ENCODE assay signal across 9 cellular contexts in genomic region chr18:79953921-79954651, GRCh38. TPM values are rescaled to one million over a fixed set of nuclear protein-coding genes. Genes with fewer than 3 reads are reported as not detected.
A peak's percentile ranks its signal among the peaks of the same experiment; 100 is the strongest.
DNase-seq lines count a peak whose midpoint lies in the region; ATAC-seq, FAIRE-seq and TF ChIP-seq lines count a peak whose summit lies in the region.
"Had no signal": no experiment of that assay in that cellular context is flagged by ENCODE, and none has a peak within 500 bp of the region (broad histone marks: within the 10 kb centered on the region; RNA-seq: fewer than 3 reads in every experiment).

No MANE protein-coding gene starts in this region.

- TF ChIP-seq RAD21 in HepG2 (CRISPR knock-in tag; IDR thresholded peaks at IDR 0.05), result no peak

- POLR2A ChIA-PET in HepG2 (lab: Yijun Ruan, JAX), result interaction anchor here (0.8 to 1.3 kb wide), 4 partner anchors 8 to 79 kb away, joined by 3 to 4 read pairs (median 3); no protein-coding TSS in a partner anchor
- POLR2A ChIA-PET in OCI-LY7 (lab: Charles Lee), result no interaction called here

- H3K27me3 ChIP-seq in HepG2 (ENCODE audit: control insufficient read depth in 1 of 2, insufficient read depth in 2 of 2, low read length in 2 of 2) (no peaks in the 10 kb centered on the region; a peak in 1 of 5 replicates), thyroid gland (no peaks in the 10 kb centered on the region)

- peaks cover 26% of the 10 kb centered on the region for H3K4me1 Mint-ChIP-seq in activated CD8-positive, alpha-beta memory T cell treated with anti-CD3 and anti-CD28 coated beads, Interleukin-2, amount 10 ng/mL, durations not matched to agents 7 days and 5 days

- TF ChIP-seq CTCF in HepG2 (CRISPR knock-in tag; IDR thresholded peaks at IDR 0.05) (no peak), thyroid gland (IDR thresholded peaks at IDR 0.05) (no peak), OCI-LY7 (conservative IDR thresholded peaks at IDR 0.05; ENCODE audit: low read length) (no peak)

- DNase-seq in activated CD8-positive, alpha-beta memory T cell treated with anti-CD3 and anti-CD28 coated beads for 24 hours, result peak; percentile 52
- DNase-seq in activated CD8-positive, alpha-beta memory T cell treated with anti-CD3 and anti-CD28 coated beads, Interleukin-2, amount 50 U/mL, for 4 hours, result no peak
- DNase-seq in activated CD8-positive, alpha-beta memory T cell treated with anti-CD3 and anti-CD28 coated beads, Interleukin-2, amount 10 ng/mL, durations not matched to agents 7 days and 5 days, result peak; percentile 31
- no peak for DNase-seq in HepG2 (ENCODE audit: low spot score)
- peak; percentile 87 to 89 for DNase-seq in thyroid gland
- DNase-seq in OCI-LY7 (ENCODE audit: low spot score), result no peak
- no peak for DNase-seq in NCI-H510A (lab: John Stamatoyannopoulos, UW)

- H3K4me3 Mint-ChIP-seq in activated CD8-positive, alpha-beta memory T cell treated with anti-CD3 and anti-CD28 coated beads, Interleukin-2, amount 10 ng/mL, durations not matched to agents 7 days and 5 days, result no peak overlapping the region

- WGBS in HepG2 (ENCODE audit: low lambda C conversion rate), result 86% methylated on average over 11 of the region's 11 CpGs
- 74 to 81% methylated on average over 10 to 11 of the region's 11 CpGs for WGBS in thyroid gland, 2 donors

- in situ Hi-C loops in HepG2 (cut with HindIII; ENCODE audit: extremely low pct_ligation_motif_present, low pct_unique_long_range_greater_than_20kb), result no loop called here

- ATAC-seq in activated CD8-positive, alpha-beta memory T cell treated with anti-CD3 and anti-CD28 coated beads, Interleukin-2, amount 10 ng/mL, durations not matched to agents 7 days and 5 days, result no peak
- no peak for ATAC-seq in HepG2
- no peak for ATAC-seq in HG02981 (IDR thresholded peaks at IDR 0.05; ENCODE audit: unreplicated experiment)
- ATAC-seq: Right ventricle myocardium inferior had no signal

- H3K4me1 ChIP-seq in HepG2 (ENCODE audit: insufficient read depth, low read length) (peaks cover 32% of the 10 kb centered on the region), thyroid gland (peaks cover 31 to 33% of the 10 kb centered on the region in 2 donors), OCI-LY7 (ENCODE audit: insufficient read depth, low read length, poor library complexity, severe bottlenecking) (peaks cover 17% of the 10 kb centered on the region)

- peaks cover 4% of the 10 kb centered on the region; the same call in 1 of the 2 replicates for H4K20me1 ChIP-seq in HepG2 (ENCODE audit: insufficient read depth, low read length)
- H4K20me1 ChIP-seq in OCI-LY7 (ENCODE audit: insufficient read depth, low read length), result peaks cover 5% of the 10 kb centered on the region; the same call in 1 of the 2 replicates

- CTCF ChIA-PET in activated CD8-positive, alpha-beta memory T cell treated with anti-CD3 and anti-CD28 coated beads, Interleukin-2, amount 10 ng/mL, durations not matched to agents 7 days and 5 days (lab: Charles Lee), result interaction anchor here (0.9 kb wide), 1 partner anchor 28 kb away, joined by 3 read pairs; no protein-coding TSS in a partner anchor
- CTCF ChIA-PET in HepG2 (lab: Yijun Ruan, JAX; ENCODE audit: low intra/inter-chr PET ratio, low total read pairs) (no interaction called here), OCI-LY7 (lab: Charles Lee; ENCODE audit: unreplicated experiment) (no interaction called here)

- H3K4me3 ChIP-seq in HepG2 (replicated peaks in 1 of 3; ENCODE audit: insufficient read depth in 1 of 3, low read depth in 2 of 3, low read length in 3 of 3), result no peak overlapping the region
- H3K4me3 ChIP-seq in thyroid gland (replicated peaks in 1 of 3), result no peak overlapping the region
- no peak overlapping the region for H3K4me3 ChIP-seq in OCI-LY7 (ENCODE audit: low read depth, low read length, poor library complexity, severe bottlenecking)

- H3K9me3 ChIP-seq in HepG2 (ENCODE audit: low read length) (no peaks in the 10 kb centered on the region), thyroid gland (no peaks in the 10 kb centered on the region), OCI-LY7 (ENCODE audit: low read length) (no peaks in the 10 kb centered on the region)

- intact Hi-C loops in HepG2 (cut with micrococcal nuclease; ENCODE audit: unreplicated experiment), result no loop called here
- intact Hi-C loops in thyroid gland (cut with DNase I), result no loop called here
- intact Hi-C loops in OCI-LY7 (cut with micrococcal nuclease; ENCODE audit: unreplicated experiment), result no loop called here

- H3K27ac ChIP-seq in HepG2 (ENCODE audit: extremely low read length, insufficient read depth, low read length) (peak overlapping the region; percentile 26), thyroid gland (peak overlapping the region; percentile 53 to 90 (median 82)), OCI-LY7 (ENCODE audit: low read depth, low read length, poor library complexity, severe bottlenecking) (no peak overlapping the region)

- H3K36me3 ChIP-seq in HepG2 (replicated peaks in 1 of 2; ENCODE audit: control insufficient read depth in 1 of 2, insufficient read depth in 2 of 2, low read length in 2 of 2), result no peaks in the 10 kb centered on the region; a peak in 1 of 5 replicates
- no peaks in the 10 kb centered on the region for H3K36me3 ChIP-seq in thyroid gland
- no peaks in the 10 kb centered on the region for H3K36me3 ChIP-seq in OCI-LY7 (ENCODE audit: insufficient read depth, low read length)

- no peak for FAIRE-seq in HepG2 (lab: Jason Lieb, UNC)

- no peak for TF ChIP-seq EP300 in HepG2 (IDR thresholded peaks at IDR 0.05; ENCODE audit: low read depth in 2 of 2, low read length in 2 of 2)
- TF ChIP-seq EP300 in HepG2 (CRISPR knock-in tag; IDR thresholded peaks at IDR 0.05; ENCODE audit: borderline replicate concordance), result no peak

- no peaks in the 10 kb centered on the region for H3K36me3 Mint-ChIP-seq in activated CD8-positive, alpha-beta memory T cell treated with anti-CD3 and anti-CD28 coated beads, Interleukin-2, amount 10 ng/mL, durations not matched to agents 7 days and 5 days

- no peak for TF ChIP-seq POLR2A in HepG2 (IDR thresholded peaks at IDR 0.05; ENCODE audit: insufficient read depth in 1 of 2, low read depth in 2 of 2, low read length in 2 of 2)
- TF ChIP-seq POLR2A in thyroid gland (IDR thresholded peaks at IDR 0.05), result peak in 1 of 2 donors; percentile 59

- H3K9me3 Mint-ChIP-seq in activated CD8-positive, alpha-beta memory T cell treated with anti-CD3 and anti-CD28 coated beads, Interleukin-2, amount 10 ng/mL, durations not matched to agents 7 days and 5 days (ENCODE audit: low read depth), result no peaks in the 10 kb centered on the region

- no peak overlapping the region for H3K27ac Mint-ChIP-seq in activated CD8-positive, alpha-beta memory T cell treated with anti-CD3 and anti-CD28 coated beads, Interleukin-2, amount 10 ng/mL, durations not matched to agents 7 days and 5 days

- H2AFZ ChIP-seq in HepG2 (ENCODE audit: low read length) (no peak overlapping the region), OCI-LY7 (ENCODE audit: low read length) (no peak overlapping the region)

- H3K4me2 ChIP-seq in HepG2 (ENCODE audit: low read depth, low read length) (no peak overlapping the region), OCI-LY7 (ENCODE audit: low read length) (no peak overlapping the region)

- BruUV-seq in HepG2 (replicated peaks; lab: Mats Ljungman, UMichigan), result TSS peak; percentile 36
- BruUV-seq in OCI-LY7 (replicated peaks; lab: Mats Ljungman, UMichigan), result no TSS peak

- peaks cover 18% of the 10 kb centered on the region for H3K79me2 ChIP-seq in HepG2 (ENCODE audit: insufficient read depth, low read length)
- H3K79me2 ChIP-seq in OCI-LY7 (ENCODE audit: insufficient read depth, low read depth, low read length), result no peaks in the 10 kb centered on the region

- no peak overlapping the region for H3K9ac ChIP-seq in HepG2 (ENCODE audit: insufficient read depth, low read depth, low read length)

- H3K9me2 ChIP-seq in OCI-LY7 (ENCODE audit: insufficient read depth, low read length), result no peaks in the 10 kb centered on the region

- H3K27me3 Mint-ChIP-seq in activated CD8-positive, alpha-beta memory T cell treated with anti-CD3 and anti-CD28 coated beads, Interleukin-2, amount 10 ng/mL, durations not matched to agents 7 days and 5 days, result peaks cover 13% of the 10 kb centered on the region

RNA-seq across cellular contexts. Expression of gene SLC66A2, which starts 2.6 kb away (rescaled TPM):
- 10 to 100 TPM; 23.4 TPM for total RNA-seq in activated CD8-positive, alpha-beta memory T cell treated with anti-CD3 and anti-CD28 coated beads, Interleukin-2, amount 10 ng/mL, durations not matched to agents 7 days and 5 days
- total RNA-seq in HepG2 (2016; rRNA removed; fragmentation: Illumina TruSeq; extraction: Trizol), result 30.3 and 41.9 TPM in 2 replicates
- 40.5 and 40.6 TPM in 2 replicates for total RNA-seq in HepG2 (2016; cell fraction: cytosol; rRNA removed; fragmentation: Illumina TruSeq; extraction: Trizol; ENCODE audit: low read depth)
- 29.0 and 42.7 TPM in 2 replicates for total RNA-seq in HepG2 (2016; cell fraction: insoluble cytoplasmic fraction; rRNA removed; fragmentation: Illumina TruSeq; extraction: Trizol)
- 74.6 and 79.6 TPM in 2 replicates for total RNA-seq in HepG2 (2016; cell fraction: membrane; rRNA removed; fragmentation: Illumina TruSeq; extraction: Trizol)
- 24.3 and 28.3 TPM in 2 replicates for total RNA-seq in HepG2 (2016; cell fraction: nucleus; rRNA removed; fragmentation: Illumina TruSeq; extraction: Trizol)
- polyA plus RNA-seq in HepG2 (2011; rRNA removed), result 33.5 and 62.5 TPM in 2 replicates
- 56.8 and 67.4 TPM in 2 replicates for polyA plus RNA-seq in HepG2 (2011; cell fraction: cytosol; rRNA removed)
- 84.2 and 87.0 TPM in 2 replicates for polyA plus RNA-seq in HepG2 (2011; cell fraction: nucleus; rRNA removed)
- 46.8 and 62.2 TPM in 2 replicates for polyA plus RNA-seq in HepG2 (2012)
- 45.1 and 50.9 TPM in 2 replicates for polyA plus RNA-seq in HepG2 (2016; cell fraction: cytosol; fragmentation: Illumina TruSeq; extraction: Trizol; ENCODE audit: low read depth)
- 33.6 and 33.8 TPM in 2 replicates for polyA plus RNA-seq in HepG2 (2016; cell fraction: insoluble cytoplasmic fraction; fragmentation: Illumina TruSeq; extraction: Trizol; ENCODE audit: low read depth)
- 69.1 and 69.7 TPM in 2 replicates for polyA plus RNA-seq in HepG2 (2016; cell fraction: membrane; fragmentation: Illumina TruSeq; extraction: Trizol; ENCODE audit: low read depth)
- polyA plus RNA-seq in HepG2 (2016; cell fraction: nucleus; fragmentation: Illumina TruSeq; extraction: Trizol; ENCODE audit: insufficient read depth, low read depth), result 43.3 and 46.8 TPM in 2 replicates
- 19.8 and 109 TPM in 2 replicates for polyA minus RNA-seq in HepG2 (2011; rRNA and poly(A)+ RNA removed; ENCODE audit: low replicate concordance)
- 28.8 and 32.5 TPM in 2 replicates for polyA minus RNA-seq in HepG2 (2011; cell fraction: cytosol; rRNA and poly(A)+ RNA removed)
- polyA minus RNA-seq in HepG2 (2011; cell fraction: nucleus; rRNA and poly(A)+ RNA removed), result 27.0 and 33.3 TPM in 2 replicates
- total RNA-seq in thyroid gland, result 100 to 1,000 TPM in 2 of 4 donors, 10 to 100 TPM in 2; 93.5 to 193 (median 100) TPM
- 14.5 and 16.5 TPM in 2 replicates for total RNA-seq in OCI-LY7 (2014; rRNA removed; shearing (Covaris generic))
- 15.1 and 17.9 TPM in 2 replicates for total RNA-seq in OCI-LY7 (2022)

RNA-seq across cellular contexts. Expression of gene HSBP1L1, which starts 10.4 kb away (rescaled TPM):
- 1 to 10 TPM; 1.1 to 5.0 TPM for total RNA-seq in activated CD8-positive, alpha-beta memory T cell treated with anti-CD3 and anti-CD28 coated beads, Interleukin-2, amount 10 ng/mL, durations not matched to agents 7 days and 5 days
- total RNA-seq in HepG2 (2016; rRNA removed; fragmentation: Illumina TruSeq; extraction: Trizol) (15.3 and 22.6 TPM in 2 replicates), thyroid gland (10 to 100 TPM; 25.7 to 51.8 (median 39.6) TPM), OCI-LY7 (2022) (not detected in 2 replicates)
- 28.9 and 34.1 TPM in 2 replicates for total RNA-seq in HepG2 (2016; cell fraction: cytosol; rRNA removed; fragmentation: Illumina TruSeq; extraction: Trizol; ENCODE audit: low read depth)
- total RNA-seq in HepG2 (2016; cell fraction: insoluble cytoplasmic fraction; rRNA removed; fragmentation: Illumina TruSeq; extraction: Trizol), result 13.5 and 21.2 TPM in 2 replicates
- 33.2 and 40.1 TPM in 2 replicates for total RNA-seq in HepG2 (2016; cell fraction: membrane; rRNA removed; fragmentation: Illumina TruSeq; extraction: Trizol)
- 17.7 and 20.7 TPM in 2 replicates for total RNA-seq in HepG2 (2016; cell fraction: nucleus; rRNA removed; fragmentation: Illumina TruSeq; extraction: Trizol)
- 41.2 and 45.1 TPM in 2 replicates for polyA plus RNA-seq in HepG2 (2011; rRNA removed)
- polyA plus RNA-seq in HepG2 (2011; cell fraction: cytosol; rRNA removed), result 28.0 and 28.5 TPM in 2 replicates
- polyA plus RNA-seq in HepG2 (2011; cell fraction: nucleus; rRNA removed), result 34.3 and 53.2 TPM in 2 replicates
- polyA plus RNA-seq in HepG2 (2012), result 26.1 and 32.6 TPM in 2 replicates
- polyA plus RNA-seq in HepG2 (2016; cell fraction: cytosol; fragmentation: Illumina TruSeq; extraction: Trizol; ENCODE audit: low read depth), result 36.8 and 50.0 TPM in 2 replicates
- 17.9 and 18.7 TPM in 2 replicates for polyA plus RNA-seq in HepG2 (2016; cell fraction: insoluble cytoplasmic fraction; fragmentation: Illumina TruSeq; extraction: Trizol; ENCODE audit: low read depth)
- 33.7 and 42.5 TPM in 2 replicates for polyA plus RNA-seq in HepG2 (2016; cell fraction: membrane; fragmentation: Illumina TruSeq; extraction: Trizol; ENCODE audit: low read depth)
- 68.0 and 69.5 TPM in 2 replicates for polyA plus RNA-seq in HepG2 (2016; cell fraction: nucleus; fragmentation: Illumina TruSeq; extraction: Trizol; ENCODE audit: insufficient read depth, low read depth)
- 4.1 and 8.6 TPM in 2 replicates for polyA minus RNA-seq in HepG2 (2011; rRNA and poly(A)+ RNA removed; ENCODE audit: low replicate concordance)
- 5.3 and 7.9 TPM in 2 replicates for polyA minus RNA-seq in HepG2 (2011; cell fraction: cytosol; rRNA and poly(A)+ RNA removed)
- polyA minus RNA-seq in HepG2 (2011; cell fraction: nucleus; rRNA and poly(A)+ RNA removed), result 23.3 and 28.1 TPM in 2 replicates
- not detected in 2 replicates for total RNA-seq in OCI-LY7 (2014; rRNA removed; shearing (Covaris generic))

RNA-seq across cellular contexts. Expression of gene TXNL4A, which starts 34.3 kb away (rescaled TPM):
- total RNA-seq in activated CD8-positive, alpha-beta memory T cell treated with anti-CD3 and anti-CD28 coated beads, Interleukin-2, amount 10 ng/mL, durations not matched to agents 7 days and 5 days, result 100 to 1,000 TPM; 140 to 151 TPM
- 192 and 202 TPM in 2 replicates for total RNA-seq in HepG2 (2016; rRNA removed; fragmentation: Illumina TruSeq; extraction: Trizol)
- 596 and 716 TPM in 2 replicates for total RNA-seq in HepG2 (2016; cell fraction: cytosol; rRNA removed; fragmentation: Illumina TruSeq; extraction: Trizol; ENCODE audit: low read depth)
- 185 and 204 TPM in 2 replicates for total RNA-seq in HepG2 (2016; cell fraction: insoluble cytoplasmic fraction; rRNA removed; fragmentation: Illumina TruSeq; extraction: Trizol)
- total RNA-seq in HepG2 (2016; cell fraction: membrane; rRNA removed; fragmentation: Illumina TruSeq; extraction: Trizol), result 533 and 635 TPM in 2 replicates
- total RNA-seq in HepG2 (2016; cell fraction: nucleus; rRNA removed; fragmentation: Illumina TruSeq; extraction: Trizol), result 56.2 and 79.7 TPM in 2 replicates
- 135 and 172 TPM in 2 replicates for polyA plus RNA-seq in HepG2 (2011; rRNA removed)
- polyA plus RNA-seq in HepG2 (2011; cell fraction: cytosol; rRNA removed), result 131 and 145 TPM in 2 replicates
- polyA plus RNA-seq in HepG2 (2011; cell fraction: nucleus; rRNA removed), result 32.1 and 40.2 TPM in 2 replicates
- polyA plus RNA-seq in HepG2 (2012), result 123 and 145 TPM in 2 replicates
- polyA plus RNA-seq in HepG2 (2016; cell fraction: cytosol; fragmentation: Illumina TruSeq; extraction: Trizol; ENCODE audit: low read depth), result 941 and 1,125 TPM in 2 replicates
- polyA plus RNA-seq in HepG2 (2016; cell fraction: insoluble cytoplasmic fraction; fragmentation: Illumina TruSeq; extraction: Trizol; ENCODE audit: low read depth), result 223 and 229 TPM in 2 replicates
- 563 and 676 TPM in 2 replicates for polyA plus RNA-seq in HepG2 (2016; cell fraction: membrane; fragmentation: Illumina TruSeq; extraction: Trizol; ENCODE audit: low read depth)
- 165 and 194 TPM in 2 replicates for polyA plus RNA-seq in HepG2 (2016; cell fraction: nucleus; fragmentation: Illumina TruSeq; extraction: Trizol; ENCODE audit: insufficient read depth, low read depth)
- polyA minus RNA-seq in HepG2 (2011; rRNA and poly(A)+ RNA removed; ENCODE audit: low replicate concordance), result 36.7 and 86.4 TPM in 2 replicates
- polyA minus RNA-seq in HepG2 (2011; cell fraction: cytosol; rRNA and poly(A)+ RNA removed), result 44.1 and 45.4 TPM in 2 replicates
- 14.9 and 19.2 TPM in 2 replicates for polyA minus RNA-seq in HepG2 (2011; cell fraction: nucleus; rRNA and poly(A)+ RNA removed)
- 10 to 100 TPM; 22.9 to 37.4 (median 30.2) TPM for total RNA-seq in thyroid gland
- total RNA-seq in OCI-LY7 (2014; rRNA removed; shearing (Covaris generic)), result 44.7 and 45.9 TPM in 2 replicates
- 91.4 and 95.0 TPM in 2 replicates for total RNA-seq in OCI-LY7 (2022)

Comparison
In these comparisons a context has a peak if more than half of its experiments do, and no peak if none do; other contexts are left out.
1. DNase-seq: peak in activated CD8-positive, alpha-beta memory T cell treated with anti-CD3 and anti-CD28 coated beads for 24 hours (single experiment), activated CD8-positive, alpha-beta memory T cell treated with anti-CD3 and anti-CD28 coated beads, Interleukin-2, amount 10 ng/mL, durations not matched to agents 7 days and 5 days (single experiment) and thyroid gland (2 of 2); none in activated CD8-positive, alpha-beta memory T cell treated with anti-CD3 and anti-CD28 coated beads, Interleukin-2, amount 50 U/mL, for 4 hours (single experiment), HepG2 (single experiment), OCI-LY7 (single experiment) and NCI-H510A (single experiment).